ENCODE assay signal across 22 cellular contexts in genomic region chr13:23993439-23993980, GRCh38.
A peak's percentile ranks its signal among the peaks of the same experiment; 100 is the strongest.
DNase-seq lines count a peak whose midpoint lies in the region; ATAC-seq, FAIRE-seq and TF ChIP-seq lines count a peak whose summit lies in the region.
"Had no signal": no experiment of that assay in that cellular context is flagged by ENCODE, and none has a peak within 500 bp of the region (broad histone marks: within the 10 kb centered on the region; RNA-seq: fewer than 3 reads in every experiment).

No MANE protein-coding gene starts in this region.

- WGBS in esophagus muscularis mucosa: 84% methylated on average over 5 of the region's 5 CpGs
- 82 to 100% (median 83%) methylated on average over 2 to 5 of the region's 5 CpGs for WGBS in spleen, 5 donors
- 83 to 94% methylated on average over 4 to 5 of the region's 5 CpGs for WGBS in endodermal cell (ENCODE audit: insufficient coverage in 1 of 2, insufficient read length in 1 of 2), 2 experiments

- no peaks in the 10 kb centered on the region for H3K27me3 ChIP-seq in OCI-LY3 (ENCODE audit: low read depth, low read length)
- H3K27me3 ChIP-seq in esophagus muscularis mucosa: no peaks in the 10 kb centered on the region
- no peaks in the 10 kb centered on the region for H3K27me3 ChIP-seq in spleen (replicated peaks in 1 of 7)
- H3K27me3 ChIP-seq in endodermal cell (ENCODE audit: control insufficient read depth, insufficient read depth, low read length, poor library complexity, severe bottlenecking): no peaks in the 10 kb centered on the region
- H3K27me3 ChIP-seq: stomach, transverse colon had no signal

- peak; percentile 77 for FAIRE-seq in GM12892 (lab: Jason Lieb, UNC)
- FAIRE-seq: H1 had no signal

- no peak for TF ChIP-seq CTCF in OCI-LY3 (IDR thresholded peaks at IDR 0.05; ENCODE audit: low read depth, low read length)
- no peak for TF ChIP-seq CTCF in esophagus muscularis mucosa (IDR thresholded peaks at IDR 0.05)
- TF ChIP-seq CTCF in spleen (IDR thresholded peaks at IDR 0.05 in 8 of 11, conservative IDR thresholded peaks at IDR 0.05 in 3 of 11): no peak
- TF ChIP-seq CTCF in endodermal cell (conservative IDR thresholded peaks at IDR 0.05): no peak

- H3K9me3 ChIP-seq in OCI-LY3 (ENCODE audit: insufficient read depth, low read length): peaks cover 10% of the 10 kb centered on the region; the same call in 1 of the 2 replicates
- H3K9me3 ChIP-seq in esophagus muscularis mucosa: peaks cover 0 to 5% (median 0%) of the 10 kb centered on the region in 4 donors
- peaks cover 0 to 3% (median 0%) of the 10 kb centered on the region in 8 donors for H3K9me3 ChIP-seq in spleen
- H3K9me3 ChIP-seq in endodermal cell (ENCODE audit: control insufficient read depth, low read length): peaks cover 8% of the 10 kb centered on the region
- H3K9me3 ChIP-seq: stomach, transverse colon had no signal

- no peaks in the 10 kb centered on the region for H3K4me1 Mint-ChIP-seq in endodermal cell

- H3K4me3 Mint-ChIP-seq in endodermal cell: no peak overlapping the region
- H3K4me3 Mint-ChIP-seq: activated naive CD4-positive, alpha-beta T cell treated with anti-CD3 and anti-CD28 coated beads, Interleukin-2, amount 10 ng/mL, durations not matched to agents 7 days and 5 days; activated T-helper 1 cell treated with anti-CD3 and anti-CD28 coated beads, Interleukin-12 subunit alpha, Interleukin-12 subunit beta, Interleukin-2, Interleukin-4 antibody, amounts not matched to agents 30 ng/mL and 10 ng/mL and 1 ng/mL, durations not matched to agents 14 hours and 24 hours and 36 hours; mesothelial cell of epicardium; naive thymus-derived CD4-positive, alpha-beta T cell had no signal

- H3K4me1 ChIP-seq in OCI-LY3 (ENCODE audit: low read length) (peaks cover 33% of the 10 kb centered on the region), esophagus muscularis mucosa (no peaks in the 10 kb centered on the region), spleen (peaks cover 0 to 18% (median 5%) of the 10 kb centered on the region in 6 donors), endodermal cell (ENCODE audit: control insufficient read depth, insufficient read depth, low read length) (no peaks in the 10 kb centered on the region)
- H3K4me1 ChIP-seq: stomach had no signal

- H3K4me3 ChIP-seq in OCI-LY3 (ENCODE audit: low read length): peak overlapping the region; percentile 33
- H3K4me3 ChIP-seq in esophagus muscularis mucosa: no peak overlapping the region
- no peak overlapping the region for H3K4me3 ChIP-seq in spleen
- H3K4me3 ChIP-seq in endodermal cell (ENCODE audit: low read length): no peak overlapping the region
- H3K4me3 ChIP-seq: stomach, transverse colon had no signal

- peaks cover 3% of the 10 kb centered on the region for H3K36me3 Mint-ChIP-seq in endodermal cell (ENCODE audit: low read depth)

- peak overlapping the region; percentile 81 for H3K27ac ChIP-seq in OCI-LY3 (ENCODE audit: low read length)
- no peak overlapping the region for H3K27ac ChIP-seq in esophagus muscularis mucosa (replicated peaks in 1 of 4)
- peak overlapping the region in 7 of 8 donors; percentile 64 to 88 (median 74) for H3K27ac ChIP-seq in spleen
- no peak overlapping the region for H3K27ac ChIP-seq in endodermal cell (ENCODE audit: low read depth, low read length)
- H3K27ac ChIP-seq: stomach, transverse colon had no signal

- peak overlapping the region; percentile 28; the same call in 1 of the 2 replicates for H3K9ac ChIP-seq in OCI-LY3 (ENCODE audit: low read length)
- H3K9ac ChIP-seq in endodermal cell (ENCODE audit: extremely low read depth, low read length, poor library complexity, severe bottlenecking): no peak overlapping the region

- no peak for ATAC-seq in HG02571 (IDR thresholded peaks at IDR 0.05; ENCODE audit: unreplicated experiment)
- ATAC-seq in GM21825 (IDR thresholded peaks at IDR 0.05; ENCODE audit: unreplicated experiment): no peak
- ATAC-seq: naive thymus-derived CD4-positive, alpha-beta T cell had no signal

- peak overlapping the region; percentile 64 for H3K4me2 ChIP-seq in OCI-LY3 (ENCODE audit: low read length)

- H3K79me2 ChIP-seq in OCI-LY3 (ENCODE audit: low read length): no peaks in the 10 kb centered on the region

- peaks cover 14% of the 10 kb centered on the region for H3K9me3 Mint-ChIP-seq in endodermal cell
- H3K9me3 Mint-ChIP-seq: activated naive CD4-positive, alpha-beta T cell treated with anti-CD3 and anti-CD28 coated beads, Interleukin-2, amount 10 ng/mL, durations not matched to agents 7 days and 5 days had no signal

- H3K36me3 ChIP-seq in OCI-LY3 (replicated peaks; ENCODE audit: low read depth, low read length): no peaks in the 10 kb centered on the region
- H3K36me3 ChIP-seq in esophagus muscularis mucosa: no peaks in the 10 kb centered on the region
- no peaks in the 10 kb centered on the region for H3K36me3 ChIP-seq in spleen
- no peaks in the 10 kb centered on the region for H3K36me3 ChIP-seq in endodermal cell (ENCODE audit: control insufficient read depth, insufficient read depth, low read length)
- H3K36me3 ChIP-seq: stomach, transverse colon had no signal

- no peaks in the 10 kb centered on the region for H4K20me1 ChIP-seq in OCI-LY3 (ENCODE audit: insufficient read depth, low read length)

- DNase-seq in GM12892 (ENCODE audit: insufficient read length) (no peak), esophagus muscularis mucosa (ENCODE audit: extremely low spot score) (peak; percentile 7), spleen (no peak), endodermal cell (no peak)
- DNase-seq: activated CD4-positive, CD25-positive, alpha-beta regulatory T cell; activated naive CD4-positive, alpha-beta T cell treated with anti-CD3 and anti-CD28 coated beads, Interleukin-2, amount 10 ng/mL, durations not matched to agents 7 days and 5 days; amniotic stem cell; COR-L47; dermis blood vessel endothelial cell; islet precursor cell; naive thymus-derived CD4-positive, alpha-beta T cell; NCI-H1092 treated with DMSO at 0.1 percent for 48 hours; NCI-H1930; stomach; T-helper 1 cell; transverse colon had no signal

- H3K27me3 Mint-ChIP-seq in endodermal cell (ENCODE audit: insufficient read depth): peaks cover 2% of the 10 kb centered on the region

- no peak overlapping the region for H3K27ac Mint-ChIP-seq in endodermal cell
- H3K27ac Mint-ChIP-seq: activated naive CD4-positive, alpha-beta T cell treated with anti-CD3 and anti-CD28 coated beads, Interleukin-2, amount 10 ng/mL, durations not matched to agents 7 days and 5 days; activated T-helper 1 cell treated with anti-CD3 and anti-CD28 coated beads, Interleukin-12 subunit alpha, Interleukin-12 subunit beta, Interleukin-2, Interleukin-4 antibody, amounts not matched to agents 30 ng/mL and 10 ng/mL and 1 ng/mL, durations not matched to agents 14 hours and 24 hours and 36 hours; mesothelial cell of epicardium; naive thymus-derived CD4-positive, alpha-beta T cell had no signal

- no peak for TF ChIP-seq EP300 in esophagus muscularis mucosa (IDR thresholded peaks at IDR 0.05)

- H2AFZ ChIP-seq in OCI-LY3 (ENCODE audit: low read depth, low read length): peak overlapping the region; percentile 50

- TF ChIP-seq POLR2A in GM12892 (IDR thresholded peaks at IDR 0.05; ENCODE audit: low read depth, low read length) (no peak), esophagus muscularis mucosa (IDR thresholded peaks at IDR 0.05; ENCODE audit: low read depth) (no peak), spleen (IDR thresholded peaks at IDR 0.05) (no peak)

- intact Hi-C loops in esophagus muscularis mucosa (cut with DNase I) (no loop called here), spleen (cut with DNase I; ENCODE audit: low total_unique reads) (no loop called here)

Comparison
In these comparisons a context has a peak if more than half of its experiments do, and no peak if none do; other contexts are left out.
1. H3K27ac ChIP-seq: peak in OCI-LY3 (single experiment) and spleen (7 of 8); none in esophagus muscularis mucosa (0 of 4) and endodermal cell (single experiment).